11 cellular contexts compared by ENCODE assay signal in genomic region chr15:67745059-67745993, GRCh38.
A peak's percentile ranks its signal among the peaks of the same experiment; 100 is the strongest.
DNase-seq lines count a peak whose midpoint lies in the region; ATAC-seq and TF ChIP-seq lines count a peak whose summit lies in the region.
"Had no signal": no experiment of that assay in that cellular context is flagged by ENCODE, and none has a peak within 500 bp of the region (broad histone marks: within the 10 kb centered on the region; RNA-seq: fewer than 3 reads in every experiment).

No MANE protein-coding gene starts in this region.

- no peaks in the 10 kb centered on the region for H3K79me2 ChIP-seq in GM23338 (replicated peaks; ENCODE audit: insufficient read depth)
- no peaks in the 10 kb centered on the region for H3K79me2 ChIP-seq in hepatocyte

- H4K20me1 ChIP-seq in GM23338 (replicated peaks; ENCODE audit: insufficient read depth): no peaks in the 10 kb centered on the region
- no peaks in the 10 kb centered on the region for H4K20me1 ChIP-seq in hepatocyte (ENCODE audit: insufficient read depth, poor library complexity, severe bottlenecking)

- no peaks in the 10 kb centered on the region for H3F3A ChIP-seq in GM23338 (replicated peaks; ENCODE audit: low read depth)

- ATAC-seq in GM23338 (no peak), HG03135 (IDR thresholded peaks at IDR 0.05; ENCODE audit: unreplicated experiment) (no peak)

- H3K4me2 ChIP-seq in GM23338 (peak overlapping the region; percentile 22; the same call in 1 of the 2 replicates), hepatocyte (peak overlapping the region; percentile 16)

- H3K27me3 ChIP-seq in GM23338 (ENCODE audit: insufficient read depth): no peaks in the 10 kb centered on the region
- no peaks in the 10 kb centered on the region for H3K27me3 ChIP-seq in hepatocyte
- no peaks in the 10 kb centered on the region for H3K27me3 ChIP-seq in SJCRH30

- H3K27ac Mint-ChIP-seq in GM23338: peak overlapping the region; percentile 72; the same call in 1 of the 2 replicates
- H3K27ac Mint-ChIP-seq in activated T-helper 1 cell treated with anti-CD3 and anti-CD28 coated beads, Interleukin-12 subunit alpha, Interleukin-12 subunit beta, Interleukin-2, Interleukin-4 antibody, amounts not matched to agents 30 ng/mL and 10 ng/mL and 1 ng/mL, durations not matched to agents 14 hours and 24 hours and 36 hours: peak overlapping the region; percentile 20
- H3K27ac Mint-ChIP-seq: memory B cell had no signal

- 67% methylated on average over 4 of the region's 4 CpGs for WGBS in hepatocyte (ENCODE audit: low lambda C conversion rate, missing lambda C conversion rate)

- H3K4me1 ChIP-seq in GM23338 (ENCODE audit: insufficient read depth): peaks cover 37% of the 10 kb centered on the region
- peaks cover 16% of the 10 kb centered on the region for H3K4me1 ChIP-seq in hepatocyte (ENCODE audit: insufficient read depth)
- peaks cover 3% of the 10 kb centered on the region; the same call in 1 of the 2 replicates for H3K4me1 ChIP-seq in SJCRH30

- H3K36me3 ChIP-seq in GM23338 (ENCODE audit: insufficient read depth): no peaks in the 10 kb centered on the region
- H3K36me3 ChIP-seq in hepatocyte (replicated peaks; ENCODE audit: insufficient read depth, low read depth): no peaks in the 10 kb centered on the region
- no peaks in the 10 kb centered on the region for H3K36me3 ChIP-seq in SJCRH30

- H3K4me1 Mint-ChIP-seq in GM23338: peaks cover 45% of the 10 kb centered on the region
- H3K4me1 Mint-ChIP-seq in activated T-helper 1 cell treated with anti-CD3 and anti-CD28 coated beads, Interleukin-12 subunit alpha, Interleukin-12 subunit beta, Interleukin-2, Interleukin-4 antibody, amounts not matched to agents 30 ng/mL and 10 ng/mL and 1 ng/mL, durations not matched to agents 14 hours and 24 hours and 36 hours (ENCODE audit: low read depth): peaks cover 51% of the 10 kb centered on the region
- H3K4me1 Mint-ChIP-seq: memory B cell had no signal

- H3K9me3 Mint-ChIP-seq in GM23338: no peaks in the 10 kb centered on the region
- no peaks in the 10 kb centered on the region for H3K9me3 Mint-ChIP-seq in activated T-helper 1 cell treated with anti-CD3 and anti-CD28 coated beads, Interleukin-12 subunit alpha, Interleukin-12 subunit beta, Interleukin-2, Interleukin-4 antibody, amounts not matched to agents 30 ng/mL and 10 ng/mL and 1 ng/mL, durations not matched to agents 14 hours and 24 hours and 36 hours
- H3K9me3 Mint-ChIP-seq: memory B cell had no signal

- peak; percentile 45 for DNase-seq in AG10803 (ENCODE audit: low read depth)
- no peak for DNase-seq in GM23338 (ENCODE audit: low spot score)
- no peak for DNase-seq in activated T-helper 1 cell treated with anti-CD3 and anti-CD28 coated beads, Interleukin-12 subunit alpha, Interleukin-12 subunit beta, Interleukin-2, Interleukin-4 antibody, amounts not matched to agents 30 ng/mL and 10 ng/mL and 1 ng/mL, durations not matched to agents 14 hours and 24 hours and 36 hours (ENCODE audit: low spot score)
- DNase-seq in hepatocyte (ENCODE audit: low spot score): no peak
- DNase-seq in caudate nucleus (lab: John Stamatoyannopoulos, UW): no peak
- DNase-seq in SJCRH30: no peak
- DNase-seq in DMS79 treated with DMSO at 0.1 percent for 48 hours (lab: John Stamatoyannopoulos, UW): no peak
- DNase-seq: Caco-2, NCI-H524 had no signal

- no peak overlapping the region for H3K4me3 Mint-ChIP-seq in GM23338
- peak overlapping the region; percentile 16 for H3K4me3 Mint-ChIP-seq in activated T-helper 1 cell treated with anti-CD3 and anti-CD28 coated beads, Interleukin-12 subunit alpha, Interleukin-12 subunit beta, Interleukin-2, Interleukin-4 antibody, amounts not matched to agents 30 ng/mL and 10 ng/mL and 1 ng/mL, durations not matched to agents 14 hours and 24 hours and 36 hours
- H3K4me3 Mint-ChIP-seq: memory B cell had no signal

- peaks cover 4% of the 10 kb centered on the region for H3K27me3 Mint-ChIP-seq in GM23338 (ENCODE audit: insufficient read depth, low read depth, poor library complexity)
- no peaks in the 10 kb centered on the region for H3K27me3 Mint-ChIP-seq in activated T-helper 1 cell treated with anti-CD3 and anti-CD28 coated beads, Interleukin-12 subunit alpha, Interleukin-12 subunit beta, Interleukin-2, Interleukin-4 antibody, amounts not matched to agents 30 ng/mL and 10 ng/mL and 1 ng/mL, durations not matched to agents 14 hours and 24 hours and 36 hours (ENCODE audit: insufficient read depth)
- H3K27me3 Mint-ChIP-seq: memory B cell had no signal

- intact Hi-C loops in activated T-helper 1 cell treated with anti-CD3 and anti-CD28 coated beads, Interleukin-12 subunit alpha, Interleukin-12 subunit beta, Interleukin-2, Interleukin-4 antibody, amounts not matched to agents 30 ng/mL and 10 ng/mL and 1 ng/mL, durations not matched to agents 14 hours and 24 hours and 36 hours (cut with micrococcal nuclease): no loop called here

- H3K9me2 ChIP-seq in GM23338 (ENCODE audit: insufficient read depth): no peaks in the 10 kb centered on the region
- H3K9me2 ChIP-seq in hepatocyte (replicated peaks; ENCODE audit: insufficient read depth): no peaks in the 10 kb centered on the region

- TF ChIP-seq CTCF in AG10803 (conservative IDR thresholded peaks at IDR 0.05; ENCODE audit: low read length) (no peak), GM23338 (conservative IDR thresholded peaks at IDR 0.05; ENCODE audit: low read depth in 2 of 2) (no peak), hepatocyte (IDR thresholded peaks at IDR 0.05; ENCODE audit: poor library complexity) (no peak)

- H2AFZ ChIP-seq in GM23338 (no peak overlapping the region), hepatocyte (no peak overlapping the region)

- no peaks in the 10 kb centered on the region for H3K36me3 Mint-ChIP-seq in GM23338 (ENCODE audit: low read depth)
- peaks cover 6% of the 10 kb centered on the region for H3K36me3 Mint-ChIP-seq in activated T-helper 1 cell treated with anti-CD3 and anti-CD28 coated beads, Interleukin-12 subunit alpha, Interleukin-12 subunit beta, Interleukin-2, Interleukin-4 antibody, amounts not matched to agents 30 ng/mL and 10 ng/mL and 1 ng/mL, durations not matched to agents 14 hours and 24 hours and 36 hours (ENCODE audit: low read depth)

- H3K9me3 ChIP-seq in hepatocyte (ENCODE audit: low read depth) (no peaks in the 10 kb centered on the region), SJCRH30 (replicated peaks) (no peaks in the 10 kb centered on the region)
- H3K9me3 ChIP-seq: Caco-2 had no signal

- no peak overlapping the region for H3K4me3 ChIP-seq in AG10803 (ENCODE audit: low read length)
- no peak overlapping the region for H3K4me3 ChIP-seq in GM23338
- no peak overlapping the region for H3K4me3 ChIP-seq in hepatocyte
- no peak overlapping the region for H3K4me3 ChIP-seq in SJCRH30

- H3K27ac ChIP-seq in GM23338 (ENCODE audit: low read depth): no peak overlapping the region
- peak overlapping the region; percentile 1 for H3K27ac ChIP-seq in hepatocyte
- H3K27ac ChIP-seq in caudate nucleus (ENCODE audit: low read depth, low read length): no peak overlapping the region
- H3K27ac ChIP-seq in SJCRH30: no peak overlapping the region

TF ChIP-seq in GM23338, 12 proteins besides CTCF, POLR2A, EP300 and RAD21:
- no peak for TF ChIP-seq REST (IDR thresholded peaks at IDR 0.05; ENCODE audit: unreplicated experiment)
TF ChIP-seq in GM23338: peak in this region for 0.
